ENCODE assay signal across 7 cellular contexts in the genomic region with DNA sequence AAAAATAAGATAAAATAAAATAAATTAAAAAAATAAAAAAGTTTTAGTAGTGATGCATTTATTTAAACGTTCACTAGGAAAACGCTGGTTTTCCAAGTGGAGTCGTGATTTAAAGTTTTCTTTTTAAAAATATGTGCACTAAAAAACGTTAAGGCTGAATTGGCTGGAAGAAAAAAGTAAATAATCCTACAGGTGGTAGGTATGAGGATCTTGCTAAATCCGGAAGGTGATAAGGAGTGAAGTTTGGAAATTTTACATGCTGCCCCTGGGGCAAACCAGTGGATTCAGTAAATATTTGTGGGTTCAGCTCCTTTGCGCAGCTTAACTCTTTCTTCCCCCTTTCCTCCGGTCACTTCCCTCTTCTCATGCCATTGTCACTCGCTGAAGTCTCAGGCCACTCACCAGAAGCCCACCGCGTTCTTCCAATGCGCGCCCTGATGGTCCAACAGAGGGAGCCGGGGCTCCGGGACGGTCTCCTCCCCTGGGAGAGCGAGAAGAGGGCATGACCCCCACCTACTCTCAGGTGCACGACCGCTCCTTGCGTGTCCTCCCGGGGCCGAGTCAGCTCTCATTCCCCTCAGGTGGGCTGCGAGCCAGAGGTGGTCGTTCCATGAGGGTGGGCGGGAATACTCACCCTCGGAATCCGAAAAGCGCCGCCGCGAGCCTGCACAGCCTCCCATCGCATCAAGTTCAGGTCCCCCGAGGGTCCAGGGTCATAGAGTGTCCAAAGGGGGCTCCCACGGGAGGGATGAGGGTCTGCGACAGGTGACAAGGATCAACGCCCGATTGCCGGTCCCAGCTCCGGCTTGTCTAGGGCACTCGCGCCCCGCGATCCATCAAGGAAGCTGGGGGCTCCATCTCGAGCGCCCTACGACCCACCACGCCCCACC. TPM values are rescaled to one million over a fixed set of nuclear protein-coding genes. Genes with fewer than 3 reads are reported as not detected.
DNase-seq lines count a peak whose midpoint lies in the region; ATAC-seq, FAIRE-seq and TF ChIP-seq lines count a peak whose summit lies in the region.

No MANE protein-coding gene starts in this region.

- no peaks in the 10 kb centered on the region for H3K9me2 ChIP-seq in HCT116 (ENCODE audit: insufficient read depth)

- H3K36me3 ChIP-seq in HCT116 (ENCODE audit: control insufficient read depth in 1 of 2, insufficient read depth in 2 of 2, low read length in 2 of 2) (peaks cover 0 to 4% of the 10 kb centered on the region in 2 experiments; a peak in 2 of 4 replicates), NT2/D1 (ENCODE audit: insufficient read depth, insufficient read length, low read length) (peaks cover 22% of the 10 kb centered on the region), K562 (ENCODE audit: control insufficient read depth, insufficient read depth, low read length) (peaks cover 20% of the 10 kb centered on the region; the same call in 2 of the 3 replicates), small intestine (ENCODE audit: control insufficient read depth in 2 of 2, insufficient read depth in 2 of 2, low read length in 2 of 2) (peaks cover 0 to 2% of the 10 kb centered on the region in 2 donors)

- FAIRE-seq in K562 (lab: Jason Lieb, UNC): peak; percentile 37
- FAIRE-seq in small intestine (lab: Jason Lieb, UNC): no peak

- H3K9ac ChIP-seq in HCT116 (ENCODE audit: low read length): peak overlapping the region; percentile 81
- H3K9ac ChIP-seq in NT2/D1 (ENCODE audit: insufficient read length, low read depth): peak overlapping the region; percentile 80
- H3K9ac ChIP-seq in K562 (ENCODE audit: insufficient read depth in 1 of 2, low read depth in 2 of 2, low read length in 2 of 2): peak overlapping the region; percentile 78 to 99

- ATAC-seq in HCT116: peak; percentile 62
- peak; percentile 84 for ATAC-seq in K562
- no peak for ATAC-seq in GM21619 (IDR thresholded peaks at IDR 0.05; ENCODE audit: unreplicated experiment)

- peak overlapping the region; percentile 98 to 99 (median 98) for H3K4me3 Mint-ChIP-seq in immature natural killer cell

- peaks cover 70 to 74% of the 10 kb centered on the region in 2 donors for H3K4me1 Mint-ChIP-seq in immature natural killer cell

- peaks cover 8 to 23% (median 21%) of the 10 kb centered on the region in 3 donors for H3K27me3 Mint-ChIP-seq in immature natural killer cell (ENCODE audit: low read depth in 3 of 3)

- intact Hi-C loops in HCT116 (cut with micrococcal nuclease) (no loop called here), K562 (cut with micrococcal nuclease) (no loop called here)

- H3K4me1 ChIP-seq in HCT116 (ENCODE audit: control insufficient read depth in 1 of 2, insufficient read depth in 2 of 2, low read length in 2 of 2) (peaks cover 0 to 12% of the 10 kb centered on the region in 2 experiments; a peak in 2 of 4 replicates), NT2/D1 (ENCODE audit: insufficient read depth, insufficient read length) (no peaks in the 10 kb centered on the region), K562 (replicated peaks in 1 of 2; ENCODE audit: control insufficient read depth in 2 of 2, insufficient read depth in 2 of 2, low read length in 2 of 2) (peaks cover 13 to 35% of the 10 kb centered on the region in 2 experiments), small intestine (ENCODE audit: control insufficient read depth in 2 of 2, insufficient read depth in 1 of 2, low read depth in 1 of 2, low read length in 1 of 2) (no peaks in the 10 kb centered on the region)

- H3K79me2 ChIP-seq in HCT116 (ENCODE audit: insufficient read depth, low read length) (peaks cover 4% of the 10 kb centered on the region; the same call in 1 of the 2 replicates), K562 (ENCODE audit: control insufficient read depth, insufficient read depth, low read length) (peaks cover 8% of the 10 kb centered on the region; the same call in 2 of the 3 replicates)

- H3K27ac ChIP-seq in HCT116 (ENCODE audit: low read depth, low read length) (peak overlapping the region; percentile 75), K562 (ENCODE audit: extremely low read depth, low read depth, low read length) (peak overlapping the region; percentile 89), small intestine (ENCODE audit: low read depth in 1 of 2, low read length in 1 of 2) (peak overlapping the region; percentile 94 to 95)

- CTCF ChIA-PET in HCT116 (lab: Charles Lee) (interaction anchor here (0.7 to 0.9 kb wide), 2 partner anchors 119 to 437 kb away, joined by 3 to 5 read pairs; a partner anchor contains a TSS), K562 (lab: Yijun Ruan, JAX; ENCODE audit: low intra/inter-chr PET ratio) (no interaction called here)

- in situ Hi-C loops in G401 (cut with HindIII; ENCODE audit: low sequenced_read_pairs): no loop called here
- in situ Hi-C loops in K562 (cut with MboI): loop anchor here (25.0 kb wide), 1 partner anchor 1721 kb away; no protein-coding TSS in a partner anchor

- TF ChIP-seq RAD21 in HCT116 (IDR thresholded peaks at IDR 0.05; ENCODE audit: low read depth) (no peak), K562 (CRISPR knock-in tag; conservative IDR thresholded peaks at IDR 0.05 in 1 of 2, IDR thresholded peaks at IDR 0.05 in 1 of 2) (peak; percentile 25 to 45; a peak in 3 of 4 replicates)

- DNase-seq in G401 (ENCODE audit: low spot score) (peak; percentile 18), HCT116 (ENCODE audit: low read depth, low spot score) (no peak), NT2/D1 (ENCODE audit: low read depth, low spot score) (no peak), K562 (ENCODE audit: extremely low read depth in 1 of 4, low spot score in 3 of 4) (peak; percentile 73 to 75 (median 74)), immature natural killer cell (peak in 2 of 3 donors; percentile 19 to 21), small intestine (no peak)

- H3K27me3 ChIP-seq in HCT116 (ENCODE audit: insufficient read depth, low read length) (no peaks in the 10 kb centered on the region), NT2/D1 (ENCODE audit: insufficient read depth, insufficient read length) (no peaks in the 10 kb centered on the region), K562 (ENCODE audit: control insufficient read depth in 2 of 2, insufficient read depth in 2 of 2, low read length in 2 of 2) (no peaks in the 10 kb centered on the region), small intestine (ENCODE audit: control insufficient read depth in 2 of 2, insufficient read depth in 2 of 2, low read length in 2 of 2) (no peaks in the 10 kb centered on the region)

- TF ChIP-seq CTCF in HCT116 (IDR thresholded peaks at IDR 0.05 in 2 of 3, conservative IDR thresholded peaks at IDR 0.05 in 1 of 3; ENCODE audit: borderline replicate concordance in 1 of 3, insufficient read depth in 1 of 3, low read depth in 2 of 3, low read length in 2 of 3) (peak in 1 of 3 experiments; percentile 13; a peak in 2 of 6 replicates), K562 (IDR thresholded peaks at IDR 0.05 in 2 of 3, conservative IDR thresholded peaks at IDR 0.05 in 1 of 3; ENCODE audit: insufficient read depth in 2 of 3, low read depth in 1 of 3, low read length in 3 of 3) (peak; percentile 18 to 42 (median 24); a peak in 3 of 6 replicates)

- POLR2A ChIA-PET in HCT116 (lab: Charles Lee) (no interaction called here), K562 (lab: Yijun Ruan, JAX) (no interaction called here)

- H3K9me1 ChIP-seq in K562 (ENCODE audit: control insufficient read depth, insufficient read depth, low read length): no peaks in the 10 kb centered on the region

- peak overlapping the region; percentile 98 to 100 (median 100) for H3K27ac Mint-ChIP-seq in immature natural killer cell

- WGBS in K562 (ENCODE audit: insufficient coverage, low coverage, missing lambda C conversion rate): 2% methylated on average over 29 of the region's 46 CpGs
- 1 to 2% (median 2%) methylated on average over 41 to 46 of the region's 46 CpGs for WGBS in small intestine, 3 donors

- H3K4me2 ChIP-seq in HCT116 (ENCODE audit: low read length) (peak overlapping the region; percentile 96), K562 (ENCODE audit: insufficient read depth, low read length) (peak overlapping the region; percentile 84)

- TF ChIP-seq POLR2A in HCT116 (IDR thresholded peaks at IDR 0.05; ENCODE audit: borderline replicate concordance, extremely low read depth, insufficient read depth, insufficient read length): no peak
- peak; percentile 49 for TF ChIP-seq POLR2A in K562 (conservative IDR thresholded peaks at IDR 0.05)

- H3K4me3 ChIP-seq in HCT116 (replicated peaks in 1 of 2; ENCODE audit: low read depth in 1 of 2, low read length in 2 of 2) (peak overlapping the region; percentile 92 to 99), NT2/D1 (ENCODE audit: insufficient read length, low read depth) (peak overlapping the region; percentile 68), K562 (peak overlapping the region; percentile 76), small intestine (ENCODE audit: low read depth in 1 of 2, low read length in 2 of 2) (peak overlapping the region; percentile 67 to 97)

- H4K20me1 ChIP-seq in HCT116 (ENCODE audit: insufficient read depth) (no peaks in the 10 kb centered on the region), K562 (replicated peaks; ENCODE audit: control insufficient read depth, insufficient read depth, low read length) (no peaks in the 10 kb centered on the region)

- H3K9me3 ChIP-seq in HCT116 (ENCODE audit: control insufficient read depth in 1 of 2, insufficient read depth in 1 of 2, low read depth in 1 of 2, low read length in 2 of 2) (no peaks in the 10 kb centered on the region), NT2/D1 (ENCODE audit: insufficient read depth, low read length) (no peaks in the 10 kb centered on the region), K562 (replicated peaks; ENCODE audit: control insufficient read depth, insufficient read depth, low read depth, low read length) (no peaks in the 10 kb centered on the region), small intestine (ENCODE audit: control insufficient read depth, low read depth) (no peaks in the 10 kb centered on the region)

- RAD21 ChIA-PET in HCT116 (lab: Charles Lee; ENCODE audit: low non-redundant PET in 1 of 2, low total read pairs in 2 of 2, uncharacterized antibody in 2 of 2, unreplicated experiment in 2 of 2): no interaction called here

- peak overlapping the region; percentile 100 for H2AFZ ChIP-seq in HCT116 (ENCODE audit: low read depth, low read length, poor library complexity, severe bottlenecking)
- H2AFZ ChIP-seq in K562 (ENCODE audit: low read depth, low read length): peak overlapping the region; percentile 86

- peaks cover 3 to 18% (median 10%) of the 10 kb centered on the region in 3 donors for H3K36me3 Mint-ChIP-seq in immature natural killer cell

- BruUV-seq in HCT116 (replicated peaks; lab: Mats Ljungman, UMichigan) (TSS peak; percentile 58), K562 (replicated peaks; lab: Mats Ljungman, UMichigan) (TSS peak; percentile 62)

- 0 out of 2 replicates have a peak, but pooled peaks have one; percentile 17 for TF ChIP-seq EP300 in K562 (IDR thresholded peaks at IDR 0.05; ENCODE audit: low read length)

- no peaks in the 10 kb centered on the region for H3K9me3 Mint-ChIP-seq in immature natural killer cell

RNA-seq across cellular contexts. Expression of a gene that starts 0.5 kb away (rescaled TPM):
- total RNA-seq in G401 (2014; rRNA removed; shearing (Covaris generic)): 50.2 and 62.7 TPM in 2 replicates
- total RNA-seq in HCT116 (2021; ENCODE audit: unreplicated experiment) (19.9 TPM), K562 (2014; rRNA removed) (11.0 and 11.1 TPM in 2 replicates), K562 (2014; rRNA removed; fragmentation: Illumina TruSeq; extraction: Trizol) (4.5 and 5.6 TPM in 2 replicates), K562 (2015; rRNA removed; fragmentation: Illumina TruSeq; extraction: Trizol) (11.6 and 11.9 TPM in 2 replicates), K562 (2021) (27.1 and 31.9 TPM in 2 replicates)
- polyA plus RNA-seq in HCT116 (2012): 13.4 and 14.5 TPM in 2 replicates
- total RNA-seq in K562 (2011; cell fraction: chromatin; rRNA removed; ENCODE audit: low replicate concordance): 22.3 and 64.5 TPM in 2 replicates
- total RNA-seq in K562 (2011; cell fraction: nucleolus; rRNA removed): 58.5 and 75.0 TPM in 2 replicates
- total RNA-seq in K562 (2011; cell fraction: nucleoplasm; rRNA removed): 42.4 and 43.9 TPM in 2 replicates
- polyA plus RNA-seq in K562 (2011; rRNA removed) (12.5 and 24.8 TPM in 2 replicates), K562 (2014; fragmentation: Illumina TruSeq; extraction: Trizol) (20.9 and 30.5 TPM in 2 replicates), K562 (2014; fragmentation: Nextera tagmentation; extraction: Ambion mirVana) (1 to 10 TPM; 2.5 to 3.1 TPM), K562 (2014; rRNA removed) (12.7 and 19.9 TPM in 2 replicates), immature natural killer cell (10 to 100 TPM; 18.8 to 52.2 (median 32.2) TPM), small intestine (10 to 100 TPM in 1 of 3 donors, 1 to 10 TPM in 2; 4.7 to 30.9 (median 9.7) TPM)
- polyA plus RNA-seq in K562 (2011; cell fraction: cytosol; rRNA removed): 24.2 and 33.1 TPM in 2 replicates
- 64.4 and 76.3 TPM in 2 replicates for polyA plus RNA-seq in K562 (2011; cell fraction: nucleus; rRNA removed)
- polyA plus RNA-seq in K562 (2012): 33.2 and 44.8 TPM in 2 replicates
- 12.0 and 15.9 TPM in 2 replicates for polyA minus RNA-seq in K562 (2011; rRNA and poly(A)+ RNA removed)
- 8.6 and 11.5 TPM in 2 replicates for polyA minus RNA-seq in K562 (2011; cell fraction: cytosol; rRNA and poly(A)+ RNA removed)
- polyA minus RNA-seq in K562 (2011; cell fraction: nucleus; rRNA and poly(A)+ RNA removed): 12.5 and 19.0 TPM in 2 replicates

RNA-seq across cellular contexts. Expression of a gene that starts 3.1 kb away (rescaled TPM):
- 0.10 and 0.18 TPM in 2 replicates for total RNA-seq in G401 (2014; rRNA removed; shearing (Covaris generic))
- 0.05 TPM for total RNA-seq in HCT116 (2021; ENCODE audit: unreplicated experiment)
- polyA plus RNA-seq in HCT116 (2012): 0.07 and 0.08 TPM in 2 replicates
- 0.95 and 1.1 TPM in 2 replicates for total RNA-seq in K562 (2011; cell fraction: chromatin; rRNA removed; ENCODE audit: low replicate concordance)
- 0.83 and 1.6 TPM in 2 replicates for total RNA-seq in K562 (2011; cell fraction: nucleolus; rRNA removed)
- total RNA-seq in K562 (2011; cell fraction: nucleoplasm; rRNA removed): 2.0 and 2.8 TPM in 2 replicates
- 3.6 and 3.8 TPM in 2 replicates for total RNA-seq in K562 (2014; rRNA removed)
- total RNA-seq in K562 (2014; rRNA removed; fragmentation: Illumina TruSeq; extraction: Trizol): 0.25 and 0.32 TPM in 2 replicates
- 1.9 and 2.3 TPM in 2 replicates for total RNA-seq in K562 (2015; rRNA removed; fragmentation: Illumina TruSeq; extraction: Trizol)
- 3.2 and 4.3 TPM in 2 replicates for total RNA-seq in K562 (2021)
- 0.67 and 2.0 TPM in 2 replicates for polyA plus RNA-seq in K562 (2011; rRNA removed)
- polyA plus RNA-seq in K562 (2011; cell fraction: cytosol; rRNA removed): 1.3 and 1.8 TPM in 2 replicates
- polyA plus RNA-seq in K562 (2011; cell fraction: nucleus; rRNA removed): 1.6 and 2.0 TPM in 2 replicates
- polyA plus RNA-seq in K562 (2012): 10.4 and 17.7 TPM in 2 replicates
- 3.8 and 7.3 TPM in 2 replicates for polyA plus RNA-seq in K562 (2014; fragmentation: Illumina TruSeq; extraction: Trizol)
- under 1 TPM in 1 of 2 experiments, not detected in 1; 0.08 TPM for polyA plus RNA-seq in K562 (2014; fragmentation: Nextera tagmentation; extraction: Ambion mirVana)
- polyA plus RNA-seq in K562 (2014; rRNA removed): 4.2 and 6.1 TPM in 2 replicates
- polyA minus RNA-seq in K562 (2011; rRNA and poly(A)+ RNA removed): 0.46 and 1.0 TPM in 2 replicates
- polyA minus RNA-seq in K562 (2011; cell fraction: cytosol; rRNA and poly(A)+ RNA removed): 1.1 and 4.8 TPM in 2 replicates
- polyA minus RNA-seq in K562 (2011; cell fraction: nucleus; rRNA and poly(A)+ RNA removed): 0.27 and 0.67 TPM in 2 replicates
- polyA plus RNA-seq in immature natural killer cell: 10 to 100 TPM in 1 of 3 donors, 1 to 10 TPM in 1, under 1 TPM in 1; 0.49 to 15.2 (median 2.6) TPM
- polyA plus RNA-seq in small intestine: 1 to 10 TPM in 2 of 3 donors, under 1 TPM in 1; 0.89 to 2.7 (median 1.9) TPM

RNA-seq across cellular contexts. Expression of a gene that starts 15.3 kb away (rescaled TPM):
- not detected in 2 replicates for total RNA-seq in G401 (2014; rRNA removed; shearing (Covaris generic))
- total RNA-seq in HCT116 (2021; ENCODE audit: unreplicated experiment): not detected
- not detected in 2 replicates for polyA plus RNA-seq in HCT116 (2012)
- total RNA-seq in K562 (2011; cell fraction: chromatin; rRNA removed; ENCODE audit: low replicate concordance): not detected in 2 replicates
- not detected in 2 replicates for total RNA-seq in K562 (2011; cell fraction: nucleolus; rRNA removed)
- total RNA-seq in K562 (2011; cell fraction: nucleoplasm; rRNA removed): not detected in 2 replicates
- not detected in 2 replicates for total RNA-seq in K562 (2014; rRNA removed)
- not detected in 2 replicates for total RNA-seq in K562 (2014; rRNA removed; fragmentation: Illumina TruSeq; extraction: Trizol)
- not detected in 2 replicates for total RNA-seq in K562 (2015; rRNA removed; fragmentation: Illumina TruSeq; extraction: Trizol)
- not detected in 2 replicates for total RNA-seq in K562 (2021)
- not detected in 2 replicates for polyA plus RNA-seq in K562 (2011; rRNA removed)
- not detected in 2 replicates for polyA plus RNA-seq in K562 (2011; cell fraction: cytosol; rRNA removed)
- not detected in 2 replicates for polyA plus RNA-seq in K562 (2011; cell fraction: nucleus; rRNA removed)
- not detected in 2 replicates for polyA plus RNA-seq in K562 (2012)
- not detected in 2 replicates for polyA plus RNA-seq in K562 (2014; fragmentation: Illumina TruSeq; extraction: Trizol)
- polyA plus RNA-seq in K562 (2014; fragmentation: Nextera tagmentation; extraction: Ambion mirVana): not detected
- polyA plus RNA-seq in K562 (2014; rRNA removed): not detected in 2 replicates
- polyA minus RNA-seq in K562 (2011; rRNA and poly(A)+ RNA removed): not detected in 2 replicates
- not detected in 2 replicates for polyA minus RNA-seq in K562 (2011; cell fraction: cytosol; rRNA and poly(A)+ RNA removed)
- polyA minus RNA-seq in K562 (2011; cell fraction: nucleus; rRNA and poly(A)+ RNA removed): not detected in 2 replicates
- not detected for polyA plus RNA-seq in immature natural killer cell
- polyA plus RNA-seq in small intestine: under 1 TPM in 1 of 3 donors, not detected in 2; 0.15 TPM

RNA-seq across cellular contexts. Expression of a gene that starts 19.2 kb away (rescaled TPM):
- not detected in 2 replicates for total RNA-seq in G401 (2014; rRNA removed; shearing (Covaris generic))
- total RNA-seq in HCT116 (2021; ENCODE audit: unreplicated experiment) (0.20 TPM), K562 (2014; rRNA removed) (not detected in 2 replicates), K562 (2014; rRNA removed; fragmentation: Illumina TruSeq; extraction: Trizol) (not detected in 2 replicates), K562 (2015; rRNA removed; fragmentation: Illumina TruSeq; extraction: Trizol) (not detected in 2 replicates), K562 (2021) (not detected in 2 replicates)
- 0.24 TPM in 1 of 2 replicates, not detected in the other for polyA plus RNA-seq in HCT116 (2012)
- not detected in 2 replicates for total RNA-seq in K562 (2011; cell fraction: chromatin; rRNA removed; ENCODE audit: low replicate concordance)
- not detected in 2 replicates for total RNA-seq in K562 (2011; cell fraction: nucleolus; rRNA removed)
- total RNA-seq in K562 (2011; cell fraction: nucleoplasm; rRNA removed): not detected in 2 replicates
- polyA plus RNA-seq in K562 (2011; rRNA removed) (not detected in 2 replicates), K562 (2014; fragmentation: Illumina TruSeq; extraction: Trizol) (not detected in 2 replicates), K562 (2014; fragmentation: Nextera tagmentation; extraction: Ambion mirVana) (under 1 TPM in 1 of 2 experiments, not detected in 1; 0.07 TPM), K562 (2014; rRNA removed) (not detected in 2 replicates), immature natural killer cell (not detected), small intestine (under 1 TPM in 1 of 3 donors, not detected in 2; 0.10 TPM)
- polyA plus RNA-seq in K562 (2011; cell fraction: cytosol; rRNA removed): not detected in 2 replicates
- polyA plus RNA-seq in K562 (2011; cell fraction: nucleus; rRNA removed): not detected in 2 replicates
- not detected in 2 replicates for polyA plus RNA-seq in K562 (2012)
- not detected in 2 replicates for polyA minus RNA-seq in K562 (2011; rRNA and poly(A)+ RNA removed)
- not detected in 2 replicates for polyA minus RNA-seq in K562 (2011; cell fraction: cytosol; rRNA and poly(A)+ RNA removed)
- polyA minus RNA-seq in K562 (2011; cell fraction: nucleus; rRNA and poly(A)+ RNA removed): not detected in 2 replicates

RNA-seq across cellular contexts. Expression of a gene that starts 47.4 kb away (rescaled TPM):
- total RNA-seq in G401 (2014; rRNA removed; shearing (Covaris generic)): 113 and 153 TPM in 2 replicates
- total RNA-seq in HCT116 (2021; ENCODE audit: unreplicated experiment) (2.2 TPM), K562 (2014; rRNA removed) (0.27 and 0.86 TPM in 2 replicates), K562 (2014; rRNA removed; fragmentation: Illumina TruSeq; extraction: Trizol) (0.07 TPM in 1 of 2 replicates, not detected in the other), K562 (2015; rRNA removed; fragmentation: Illumina TruSeq; extraction: Trizol) (0.40 and 0.64 TPM in 2 replicates), K562 (2021) (0.56 and 1.5 TPM in 2 replicates)
- polyA plus RNA-seq in HCT116 (2012): 2.1 and 2.5 TPM in 2 replicates
- total RNA-seq in K562 (2011; cell fraction: chromatin; rRNA removed; ENCODE audit: low replicate concordance): 0.07 TPM in 1 of 2 replicates, not detected in the other
- total RNA-seq in K562 (2011; cell fraction: nucleolus; rRNA removed): under 0.01 TPM in 2 replicates
- total RNA-seq in K562 (2011; cell fraction: nucleoplasm; rRNA removed): 0.15 TPM in 1 of 2 replicates, not detected in the other
- polyA plus RNA-seq in K562 (2011; rRNA removed) (0.11 and 0.34 TPM in 2 replicates), K562 (2014; fragmentation: Illumina TruSeq; extraction: Trizol) (0.08 and 1.00 TPM in 2 replicates), K562 (2014; fragmentation: Nextera tagmentation; extraction: Ambion mirVana) (under 1 TPM; 0.08 to 0.21 TPM), K562 (2014; rRNA removed) (0.09 and 0.34 TPM in 2 replicates), immature natural killer cell (not detected), small intestine (100 to 1,000 TPM in 1 of 3 donors, 10 to 100 TPM in 1, 1 to 10 TPM in 1; 3.1 to 104 (median 19.5) TPM)
- 0.03 and 0.06 TPM in 2 replicates for polyA plus RNA-seq in K562 (2011; cell fraction: cytosol; rRNA removed)
- not detected in 2 replicates for polyA plus RNA-seq in K562 (2011; cell fraction: nucleus; rRNA removed)
- polyA plus RNA-seq in K562 (2012): 0.39 and 35.5 TPM in 2 replicates
- 0.03 TPM in 1 of 2 replicates, not detected in the other for polyA minus RNA-seq in K562 (2011; rRNA and poly(A)+ RNA removed)
- polyA minus RNA-seq in K562 (2011; cell fraction: cytosol; rRNA and poly(A)+ RNA removed): not detected in 2 replicates
- polyA minus RNA-seq in K562 (2011; cell fraction: nucleus; rRNA and poly(A)+ RNA removed): not detected in 2 replicates

Comparison
In these comparisons a context has a peak if more than half of its experiments do, and no peak if none do; other contexts are left out.
1. DNase-seq: peak in G401 (single experiment), K562 (4 of 4) and immature natural killer cell (2 of 3); none in HCT116 (single experiment), NT2/D1 (single experiment) and small intestine (single experiment).
2. Peak in every context shown above with its lines, with median percentiles within 50 percentile points of each other: H3K27ac ChIP-seq, H3K4me3 ChIP-seq and H3K9ac ChIP-seq.